ENCODE assay signal across 8 cellular contexts in genomic region chr1:19596719-19597462, GRCh38. TPM values are rescaled to one million over a fixed set of nuclear protein-coding genes. Genes with fewer than 3 reads are reported as not detected.
DNase-seq lines count a peak whose midpoint lies in the region; ATAC-seq and TF ChIP-seq lines count a peak whose summit lies in the region.

No MANE protein-coding gene starts in this region.

- TF ChIP-seq CTCF in left lung (IDR thresholded peaks at IDR 0.05): no peak

- H3K27ac ChIP-seq in left lung: peak overlapping the region; percentile 91 to 98

- DNase-seq in CD1c-positive myeloid dendritic cell (ENCODE audit: extremely low spot score): peak; percentile 99
- DNase-seq in NCI-H748 treated with DMSO at 0.1 percent for 48 hours (lab: John Stamatoyannopoulos, UW): peak; percentile 83
- peak; percentile 95 to 96 for DNase-seq in activated CD4-positive, alpha-beta T cell treated with anti-CD3 and anti-CD28 coated beads, Interleukin-2, amount 50 U/mL, for 4 hours
- DNase-seq in dermis blood vessel endothelial cell: peak; percentile 98
- peak; percentile 96 to 97 for DNase-seq in left lung
- DNase-seq in stimulated activated CD4-positive, alpha-beta T cell treated with anti-CD3 and anti-CD28 coated beads, Interleukin-2, amount 100 ng/mL, for 4 hours (ENCODE audit: low read depth): peak; percentile 95

- intact Hi-C loops in left lung (cut with DNase I): no loop called here

- peak overlapping the region; percentile 92 to 95 for H3K4me3 ChIP-seq in left lung

- peak; percentile 88 for ATAC-seq in GM19397 (IDR thresholded peaks at IDR 0.05; ENCODE audit: unreplicated experiment)
- peak; percentile 85 for ATAC-seq in HG03565 (IDR thresholded peaks at IDR 0.05; ENCODE audit: unreplicated experiment)
- peak; percentile 93 for ATAC-seq in left lung

- H3K4me1 ChIP-seq in left lung: peaks cover 12 to 39% of the 10 kb centered on the region in 2 donors

- H3K27me3 ChIP-seq in left lung: no peaks in the 10 kb centered on the region

- H3K36me3 ChIP-seq in left lung: peaks cover 0 to 13% of the 10 kb centered on the region in 2 donors

- no peaks in the 10 kb centered on the region for H3K9me3 ChIP-seq in left lung

RNA-seq across cellular contexts. Expression of gene NBL1, which starts 47.2 kb away (rescaled TPM):
- total RNA-seq in dermis blood vessel endothelial cell (98.2 and 156 TPM in 2 replicates), left lung (100 to 1,000 TPM in 1 of 2 donors, 10 to 100 TPM in 1; 90.4 to 180 TPM)

Comparison
In these comparisons a context has a peak if more than half of its experiments do, and no peak if none do; other contexts are left out.
1. Peak in every context shown above with its lines: DNase-seq, ATAC-seq, H3K4me3 ChIP-seq and H3K27ac ChIP-seq.